27 cellular contexts compared by ENCODE assay signal in genomic region chr5:120852222-120852860, GRCh38.
"Had no signal": no experiment of that assay in that cellular context is flagged by ENCODE, and none has a peak within 500 bp of the region (broad histone marks: within the 10 kb centered on the region; RNA-seq: fewer than 3 reads in every experiment).

No MANE protein-coding gene starts in this region.

- H3K27me3 ChIP-seq: brain microvascular endothelial cell, dorsolateral prefrontal cortex, gastroesophageal sphincter, hepatocyte, right lobe of liver, upper lobe of left lung, vagina had no signal

- DNase-seq: activated CD4-positive, alpha-beta memory T cell treated with anti-CD3 and anti-CD28 coated beads, Interleukin-2, amount 10 ng/mL, durations not matched to agents 7 days and 5 days; activated CD4-positive, alpha-beta T cell treated with anti-CD3 and anti-CD28 coated beads for 1 hour; activated CD4-positive, alpha-beta T cell treated with anti-CD3 and anti-CD28 coated beads, Interleukin-2, amount 10 ng/mL, durations not matched to agents 7 days and 5 days; activated CD8-positive, alpha-beta memory T cell treated with anti-CD3 and anti-CD28 coated beads, Interleukin-2, amount 50 U/mL, for 48 hours; activated gamma-delta T cell; activated naive CD4-positive, alpha-beta T cell treated with anti-CD3 and anti-CD28 coated beads, Interleukin-2, amount 10 ng/mL, durations not matched to agents 7 days and 5 days; activated naive CD8-positive, alpha-beta T cell treated with anti-CD3 and anti-CD28 coated beads, Interleukin-2, amount 10 ng/mL, durations not matched to agents 7 days and 5 days; activated T-cell treated with anti-CD3 and anti-CD28 coated beads, Interleukin-2, amount 50 U/mL, for 24 hours; brain microvascular endothelial cell; dorsolateral prefrontal cortex; effector memory CD8-positive, alpha-beta T cell; islet precursor cell; left ventricle myocardium superior; posterior cingulate gyrus; right lobe of liver; stimulated activated CD4-positive, alpha-beta T cell treated with anti-CD3 and anti-CD28 coated beads, Interleukin-2, amount 100 ng/mL, for 48 hours; stimulated activated naive CD8-positive, alpha-beta T cell treated with anti-CD3 and anti-CD28 coated beads, Interleukin-15, amount 100 ng/mL, for 72 hours; substantia nigra; T1000; upper lobe of left lung had no signal

- H3K4me1 ChIP-seq: gastroesophageal sphincter, right lobe of liver, upper lobe of left lung, vagina had no signal

- H3K4me2 ChIP-seq: hepatocyte had no signal

- H3K79me2 ChIP-seq: hepatocyte had no signal

- ATAC-seq: effector memory CD8-positive, alpha-beta T cell; gastroesophageal sphincter; left ventricle myocardium superior; right lobe of liver; stimulated activated effector memory CD8-positive, alpha-beta T cell treated with anti-CD3 and anti-CD28 coated beads, Interleukin-12 subunit alpha, Interleukin-12 subunit beta, amount 100 ng/mL, for 72 hours; stimulated activated naive CD8-positive, alpha-beta T cell treated with anti-CD3 and anti-CD28 coated beads, Interleukin-15, amount 100 ng/mL, for 72 hours had no signal

- FAIRE-seq: astrocyte, endothelial cell of umbilical vein had no signal

- H3K27ac ChIP-seq: brain microvascular endothelial cell, coronary artery, dorsolateral prefrontal cortex, gastroesophageal sphincter, hepatocyte, right lobe of liver, upper lobe of left lung, vagina had no signal

- H3K4me3 ChIP-seq: coronary artery, dorsolateral prefrontal cortex, gastroesophageal sphincter, hepatocyte, right lobe of liver, upper lobe of left lung, vagina had no signal

- H3K36me3 ChIP-seq: brain microvascular endothelial cell, gastroesophageal sphincter, right lobe of liver, upper lobe of left lung, vagina had no signal

- H2AFZ ChIP-seq: hepatocyte had no signal

- H3K9me3 ChIP-seq: gastroesophageal sphincter, right lobe of liver, upper lobe of left lung, vagina had no signal
